22 cellular contexts compared by ENCODE assay signal in genomic region chr2:99850076-99850710, GRCh38.
DNase-seq lines count a peak whose midpoint lies in the region; ATAC-seq, FAIRE-seq and TF ChIP-seq lines count a peak whose summit lies in the region.
"Had no signal": no experiment of that assay in that cellular context is flagged by ENCODE, and none has a peak within 500 bp of the region (broad histone marks: within the 10 kb centered on the region; RNA-seq: fewer than 3 reads in every experiment).

No MANE protein-coding gene starts in this region.

- no peaks in the 10 kb centered on the region for H4K20me1 ChIP-seq in IMR-90 (ENCODE audit: insufficient read depth, low read length)

- FAIRE-seq in bronchial epithelial cell (lab: Jason Lieb, UNC) = no peak
- FAIRE-seq: H1 had no signal

- no peak overlapping the region for H3K9ac ChIP-seq in IMR-90 (ENCODE audit: low read depth, low read length)
- H3K9ac ChIP-seq: KMS-11 had no signal

- no peak overlapping the region for H3K27ac Mint-ChIP-seq in HFFc6
- no peak overlapping the region for H3K27ac Mint-ChIP-seq in activated CD8-positive, alpha-beta T cell treated with anti-CD3 and anti-CD28 coated beads for 36 hours
- H3K27ac Mint-ChIP-seq: CD4-positive, alpha-beta memory T cell; effector memory CD8-positive, alpha-beta T cell had no signal

- peak overlapping the region; percentile 56; the same call in 1 of the 3 replicates for H2BK15ac ChIP-seq in IMR-90 (ENCODE audit: low read depth, low read length)

- no peak overlapping the region for H2AK9ac ChIP-seq in IMR-90 (replicated peaks; ENCODE audit: low read depth, low read length, poor library complexity)

- H3K14ac ChIP-seq in IMR-90 (replicated peaks; ENCODE audit: low read depth, low read length) = peak overlapping the region; percentile 95

- H3K27me3 Mint-ChIP-seq in HFFc6 (ENCODE audit: insufficient read depth) = no peaks in the 10 kb centered on the region; the same call in 1 of the 2 replicates
- H3K27me3 Mint-ChIP-seq in activated CD8-positive, alpha-beta T cell treated with anti-CD3 and anti-CD28 coated beads for 36 hours = no peaks in the 10 kb centered on the region

- TF ChIP-seq CTCF in IMR-90 (conservative IDR thresholded peaks at IDR 0.05; ENCODE audit: low read depth, low read length) (0 out of 2 replicates have a peak, but pooled peaks have one; percentile 5), bronchial epithelial cell (IDR thresholded peaks at IDR 0.05; ENCODE audit: insufficient read depth, low read length, severe bottlenecking) (no peak), left lung (IDR thresholded peaks at IDR 0.05) (no peak), HFFc6 (IDR thresholded peaks at IDR 0.05) (no peak), transverse colon (IDR thresholded peaks at IDR 0.05) (no peak)
- TF ChIP-seq CTCF in activated CD8-positive, alpha-beta T cell treated with anti-CD3 and anti-CD28 coated beads for 36 hours (IDR thresholded peaks at IDR 0.05) = no peak

- WGBS in IMR-90 (ENCODE audit: extremely low coverage in 2 of 2, insufficient read length in 1 of 2), 2 experiments = 44% methylated on average over 2 of the region's 5 CpGs; no CpG with 5 or more reads in 1 of the 2 experiments
- WGBS in transverse colon (ENCODE audit: low coverage in 1 of 2), 2 donors = 55 to 59% methylated on average over 5 of the region's 5 CpGs

- peak overlapping the region; percentile 68 for H2AK5ac ChIP-seq in IMR-90 (ENCODE audit: low read depth, low read length)

- H3K4me1 Mint-ChIP-seq in HFFc6 (ENCODE audit: low read depth) = peaks cover 9% of the 10 kb centered on the region
- no peaks in the 10 kb centered on the region for H3K4me1 Mint-ChIP-seq in activated CD8-positive, alpha-beta T cell treated with anti-CD3 and anti-CD28 coated beads for 36 hours (ENCODE audit: low read depth)
- H3K4me1 Mint-ChIP-seq: CD4-positive, alpha-beta memory T cell had no signal

- peak overlapping the region; percentile 85 for H2BK5ac ChIP-seq in IMR-90 (ENCODE audit: low read depth, low read length, poor library complexity, severe bottlenecking)

- H2BK120ac ChIP-seq in IMR-90 (ENCODE audit: low read depth, low read length) = peak overlapping the region; percentile 93

- peak overlapping the region; percentile 94; the same call in 1 of the 2 replicates for H3K23ac ChIP-seq in IMR-90 (ENCODE audit: low read depth, low read length)

- H3K4me2 ChIP-seq in IMR-90 (ENCODE audit: low read depth, low read length) = peak overlapping the region; percentile 26; the same call in 1 of the 2 replicates
- H3K4me2 ChIP-seq: KMS-11 had no signal

- 0 out of 2 replicates have a peak overlapping the region, but pooled peaks have one; percentile 18 for H3K27ac ChIP-seq in IMR-90 (ENCODE audit: insufficient read depth, low read length)
- no peak overlapping the region for H3K27ac ChIP-seq in left lung
- no peak overlapping the region for H3K27ac ChIP-seq in transverse colon
- H3K27ac ChIP-seq: KMS-11, thyroid gland had no signal

- BruUV-seq in IMR-90 (replicated peaks; lab: Mats Ljungman, UMichigan) = no TSS peak

- H3K18ac ChIP-seq in IMR-90 (ENCODE audit: low read depth, low read length) = peak overlapping the region; percentile 38

- intact Hi-C loops in IMR-90 (cut with micrococcal nuclease) (no loop called here), left lung (cut with DNase I) (no loop called here), transverse colon (cut with DNase I; ENCODE audit: low total_unique reads) (no loop called here)
- intact Hi-C loops in activated CD8-positive, alpha-beta T cell treated with anti-CD3 and anti-CD28 coated beads for 36 hours (cut with micrococcal nuclease) = no loop called here

- peak; percentile 85 for ATAC-seq in IMR-90 (ENCODE audit: low read depth)
- ATAC-seq in left lung = peak; percentile 27
- no peak for ATAC-seq in HG02885 (IDR thresholded peaks at IDR 0.05; ENCODE audit: poor library complexity, unreplicated experiment)
- ATAC-seq in activated CD8-positive, alpha-beta T cell treated with anti-CD3 and anti-CD28 coated beads for 36 hours = no peak
- ATAC-seq: effector memory CD8-positive, alpha-beta T cell had no signal

- no peaks in the 10 kb centered on the region; the same call in 1 of the 2 replicates for H3K9me3 Mint-ChIP-seq in HFFc6
- no peaks in the 10 kb centered on the region for H3K9me3 Mint-ChIP-seq in activated CD8-positive, alpha-beta T cell treated with anti-CD3 and anti-CD28 coated beads for 36 hours
- H3K9me3 Mint-ChIP-seq: CD4-positive, alpha-beta memory T cell; effector memory CD8-positive, alpha-beta T cell had no signal

- no peaks in the 10 kb centered on the region for H3K36me3 ChIP-seq in IMR-90 (ENCODE audit: control insufficient read depth, insufficient read depth, low read length)
- H3K36me3 ChIP-seq in bronchial epithelial cell (ENCODE audit: control insufficient read depth, insufficient read depth, low read length) = no peaks in the 10 kb centered on the region
- H3K36me3 ChIP-seq in left lung = no peaks in the 10 kb centered on the region
- H3K36me3 ChIP-seq in transverse colon = no peaks in the 10 kb centered on the region
- H3K36me3 ChIP-seq: thyroid gland had no signal

- no peak for TF ChIP-seq RAD21 in IMR-90 (IDR thresholded peaks at IDR 0.05; ENCODE audit: low read length)

- CTCF ChIA-PET in IMR-90 (lab: Yijun Ruan, JAX) = interaction anchor here (1.0 to 1.4 kb wide), 3 partner anchors 9 to 29 kb away, joined by 3 to 6 read pairs (median 4); no protein-coding TSS in a partner anchor
- CTCF ChIA-PET in activated CD8-positive, alpha-beta T cell treated with anti-CD3 and anti-CD28 coated beads for 36 hours (lab: Charles Lee) = interaction anchor here (1.5 kb wide), 1 partner anchor 9 kb away, joined by 6 read pairs; no protein-coding TSS in a partner anchor

- H3K79me1 ChIP-seq in IMR-90 (ENCODE audit: low read depth in 1 of 2, low read length in 2 of 2) = peaks cover 7 to 40% of the 10 kb centered on the region in 2 experiments; a peak in 3 of 4 replicates

- no peaks in the 10 kb centered on the region; the same call in 1 of the 2 replicates for H3K36me3 Mint-ChIP-seq in HFFc6 (ENCODE audit: low read depth)
- no peaks in the 10 kb centered on the region for H3K36me3 Mint-ChIP-seq in activated CD8-positive, alpha-beta T cell treated with anti-CD3 and anti-CD28 coated beads for 36 hours (ENCODE audit: low read depth)
- H3K36me3 Mint-ChIP-seq: CD4-positive, alpha-beta memory T cell had no signal

- POLR2A ChIA-PET in IMR-90 (lab: Charles Lee; ENCODE audit: unreplicated experiment) = no interaction called here
- POLR2A ChIA-PET in activated CD8-positive, alpha-beta T cell treated with anti-CD3 and anti-CD28 coated beads for 36 hours (lab: Charles Lee) = interaction anchor here (0.6 kb wide), 1 partner anchor 159 kb away, joined by 3 read pairs; no protein-coding TSS in a partner anchor

- H3K4ac ChIP-seq in IMR-90 (ENCODE audit: low read depth, low read length) = peak overlapping the region; percentile 93

- TF ChIP-seq POLR2A in IMR-90 (IDR thresholded peaks at IDR 0.05; ENCODE audit: low read depth, low read length) (no peak), transverse colon (IDR thresholded peaks at IDR 0.05) (no peak)

- no peak overlapping the region for H3K56ac ChIP-seq in IMR-90 (ENCODE audit: extremely low read depth, insufficient read depth, low read length)

- H3K4me3 Mint-ChIP-seq in HFFc6 = no peak overlapping the region
- H3K4me3 Mint-ChIP-seq in activated CD8-positive, alpha-beta T cell treated with anti-CD3 and anti-CD28 coated beads for 36 hours = no peak overlapping the region
- H3K4me3 Mint-ChIP-seq: CD4-positive, alpha-beta memory T cell; effector memory CD8-positive, alpha-beta T cell had no signal

- peak overlapping the region; percentile 23 for H4K5ac ChIP-seq in IMR-90 (ENCODE audit: low read depth, low read length)

- H4K8ac ChIP-seq in IMR-90 (ENCODE audit: low read depth in 2 of 2, low read length in 2 of 2) = peak overlapping the region in 1 of 2 experiments; percentile 77; a peak in 2 of 4 replicates

- H3K4me1 ChIP-seq in IMR-90 (ENCODE audit: control insufficient read depth, insufficient read depth, low read length) (peaks cover 10% of the 10 kb centered on the region), left lung (no peaks in the 10 kb centered on the region), transverse colon (no peaks in the 10 kb centered on the region)
- H3K4me1 ChIP-seq: thyroid gland had no signal

- peak overlapping the region; percentile 95 for H2BK20ac ChIP-seq in IMR-90 (ENCODE audit: low read depth, low read length)

- TF ChIP-seq EP300 in transverse colon (IDR thresholded peaks at IDR 0.05; ENCODE audit: low read depth) = no peak

- H3K27me3 ChIP-seq in IMR-90 (ENCODE audit: control insufficient read depth, insufficient read depth, low read length) = no peaks in the 10 kb centered on the region
- H3K27me3 ChIP-seq in bronchial epithelial cell (ENCODE audit: control insufficient read depth, insufficient read depth, low read length) = no peaks in the 10 kb centered on the region
- no peaks in the 10 kb centered on the region for H3K27me3 ChIP-seq in left lung
- H3K27me3 ChIP-seq in transverse colon = no peaks in the 10 kb centered on the region
- H3K27me3 ChIP-seq: thyroid gland had no signal

- H3K9me3 ChIP-seq in IMR-90 (ENCODE audit: control insufficient read depth, insufficient read depth, low read length) (no peaks in the 10 kb centered on the region), left lung (no peaks in the 10 kb centered on the region), transverse colon (no peaks in the 10 kb centered on the region)
- H3K9me3 ChIP-seq: thyroid gland had no signal

- in situ Hi-C loops in IMR-90 (cut with MboI; ENCODE audit: low sequenced_read_pairs) = no loop called here
- in situ Hi-C loops in transverse colon (cut with MboI; ENCODE audit: low pct_ligation_motif_present in 1 of 4, low pct_unique_long_range_greater_than_20kb in 1 of 4, low sequenced_read_pairs in 3 of 4) = no loop called here

- dilution Hi-C loops in IMR-90 (cut with HindIII; ENCODE audit: low sequenced_read_pairs, unreplicated experiment) = no loop called here

- H3K4me3 ChIP-seq in IMR-90 (ENCODE audit: insufficient read depth, low read depth, low read length) (no peak overlapping the region), bronchial epithelial cell (ENCODE audit: low read depth, low read length) (no peak overlapping the region), left lung (no peak overlapping the region), transverse colon (no peak overlapping the region)
- H3K4me3 ChIP-seq: thyroid gland had no signal

- H4K91ac ChIP-seq in IMR-90 (ENCODE audit: insufficient read depth, low read depth, low read length) = peak overlapping the region; percentile 75

- H2AFZ ChIP-seq in IMR-90 (replicated peaks; ENCODE audit: low read length, poor library complexity) = peak overlapping the region; percentile 64

- peaks cover 5% of the 10 kb centered on the region for H3K9me1 ChIP-seq in IMR-90 (ENCODE audit: insufficient read depth, low read length)

- DNase-seq in DMS53 treated with DMSO at 0.1 percent for 48 hours (lab: John Stamatoyannopoulos, UW; ENCODE audit: unreplicated experiment) (peak; percentile 39), IMR-90 (peak; percentile 73), bronchial epithelial cell (ENCODE audit: low read depth) (peak; percentile 49), left lung (no peak), HFFc6 (no peak), transverse colon (no peak)
- no peak for DNase-seq in activated CD8-positive, alpha-beta T cell treated with anti-CD3 and anti-CD28 coated beads for 36 hours
- DNase-seq: activated CD4-positive, alpha-beta T cell treated with anti-CD3 and anti-CD28 coated beads, Interleukin-2, amount 50 U/mL, for 4 hours; activated naive CD4-positive, alpha-beta T cell treated with Interleukin-2 at 50 U/mL for 16 hours; activated T-cell treated with anti-CD3 and anti-CD28 coated beads for 4 hours; anterior cingulate cortex; CD4-positive, alpha-beta memory T cell; effector memory CD8-positive, alpha-beta T cell; mammary epithelial cell; NCI-H2029; SHP77 treated with DMSO at 0.1 percent for 48 hours; stimulated activated naive CD4-positive, alpha-beta T cell; T-helper 1 cell; thyroid gland had no signal

Comparison
In these comparisons a context has a peak if more than half of its experiments do, and no peak if none do; other contexts are left out.
1. DNase-seq: peak in DMS53 treated with DMSO at 0.1 percent for 48 hours (single experiment), IMR-90 (single experiment) and bronchial epithelial cell (single experiment); none in left lung (0 of 2), HFFc6 (single experiment), activated CD8-positive, alpha-beta T cell treated with anti-CD3 and anti-CD28 coated beads for 36 hours (single experiment) and transverse colon (single experiment).
2. ATAC-seq: peak in IMR-90 (single experiment) and left lung (single experiment); none in HG02885 (single experiment) and activated CD8-positive, alpha-beta T cell treated with anti-CD3 and anti-CD28 coated beads for 36 hours (single experiment).